In the genomic region with DNA sequence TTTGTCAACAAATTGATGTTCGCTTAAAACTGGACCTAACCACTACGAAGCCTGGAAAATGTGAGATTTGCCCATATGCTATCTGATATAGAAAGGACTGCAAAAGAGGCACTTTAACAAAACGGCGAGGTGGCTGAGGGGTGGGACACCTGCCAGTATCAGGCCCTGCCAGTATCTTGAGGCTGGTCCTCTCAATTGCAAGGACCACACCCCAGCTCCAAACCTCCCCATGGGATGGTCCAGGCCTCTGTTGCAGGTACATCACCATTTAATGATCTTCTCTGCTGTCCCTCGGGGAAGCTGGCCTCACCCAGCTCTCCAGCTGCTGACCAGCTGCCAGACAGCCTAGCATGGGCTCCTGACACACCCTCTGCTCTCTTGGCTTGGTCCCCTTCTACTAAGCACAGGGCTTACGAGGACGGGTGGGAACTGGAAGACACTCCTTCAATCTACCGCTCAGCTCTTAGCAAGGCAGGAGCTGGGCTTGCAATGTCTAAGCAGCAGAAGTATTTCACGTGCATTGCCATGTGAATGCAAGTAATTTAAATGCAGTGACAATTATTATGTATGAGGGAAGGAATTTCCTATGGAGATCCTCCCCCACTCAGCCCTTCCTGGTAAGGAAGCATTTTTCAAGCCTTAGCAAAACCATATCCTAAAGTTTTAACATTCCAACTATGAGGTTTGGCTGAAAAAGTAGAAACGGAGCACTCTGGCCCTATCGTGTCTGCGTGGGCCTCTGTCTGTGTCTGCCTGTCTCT, we compare ENCODE assay signal across 10 cellular contexts.
DNase-seq lines count a peak whose midpoint lies in the region; ATAC-seq, FAIRE-seq and TF ChIP-seq lines count a peak whose summit lies in the region.
"Had no signal": no experiment of that assay in that cellular context is flagged by ENCODE, and none has a peak within 500 bp of the region (broad histone marks: within the 10 kb centered on the region; RNA-seq: fewer than 3 reads in every experiment).

No MANE protein-coding gene starts in this region.

- no peak overlapping the region for H2AFZ ChIP-seq in endothelial cell of umbilical vein (ENCODE audit: low read depth, low read length)
- H2AFZ ChIP-seq in mesenchymal stem cell (ENCODE audit: low read depth, low read length) = no peak overlapping the region
- no peak overlapping the region for H2AFZ ChIP-seq in PC-9

- no peak for ATAC-seq in GM19328 (IDR thresholded peaks at IDR 0.05; ENCODE audit: unreplicated experiment)
- ATAC-seq: naive thymus-derived CD8-positive, alpha-beta T cell had no signal

- peak overlapping the region; percentile 52 to 58 for H3K18ac ChIP-seq in mesenchymal stem cell (ENCODE audit: low read depth in 1 of 2, low read length in 2 of 2)

- H3K9me1 ChIP-seq in endothelial cell of umbilical vein (replicated peaks; ENCODE audit: control insufficient read depth, extremely low read depth, insufficient read depth, low read length) = no peaks in the 10 kb centered on the region

- BruUV-seq in MCF 10A (replicated peaks; lab: Mats Ljungman, UMichigan) (no TSS peak), endothelial cell of umbilical vein (replicated peaks; lab: Mats Ljungman, UMichigan) (TSS peak; percentile 17), PC-9 (replicated peaks; lab: Mats Ljungman, UMichigan) (no TSS peak)

- H3K27ac ChIP-seq in breast epithelium = peak overlapping the region; percentile 7 to 34
- peak overlapping the region; percentile 46 for H3K27ac ChIP-seq in endothelial cell of umbilical vein (ENCODE audit: insufficient read depth, low read depth, low read length)
- peak overlapping the region; percentile 98 for H3K27ac ChIP-seq in mesenchymal stem cell (ENCODE audit: low read length, poor library complexity, severe bottlenecking)
- no peak overlapping the region for H3K27ac ChIP-seq in PC-9

- no peak overlapping the region for H2BK15ac ChIP-seq in mesenchymal stem cell (ENCODE audit: low read depth, poor library complexity, severe bottlenecking)

- TF ChIP-seq POLR2A in breast epithelium (IDR thresholded peaks at IDR 0.05) (no peak), endothelial cell of umbilical vein (IDR thresholded peaks at IDR 0.05; ENCODE audit: low read depth, low read length) (no peak)

- H4K91ac ChIP-seq in mesenchymal stem cell (ENCODE audit: low read length) = peak overlapping the region; percentile 19

- no peak overlapping the region for H2BK120ac ChIP-seq in mesenchymal stem cell (ENCODE audit: low read depth, low read length)

- peaks cover 5% of the 10 kb centered on the region for H4K20me1 ChIP-seq in endothelial cell of umbilical vein (replicated peaks; ENCODE audit: control insufficient read depth, extremely low read depth, insufficient read depth, low read length)
- H4K20me1 ChIP-seq in PC-9 (ENCODE audit: insufficient read depth) = no peaks in the 10 kb centered on the region; the same call in 1 of the 2 replicates

- H3K9ac ChIP-seq in endothelial cell of umbilical vein (replicated peaks; ENCODE audit: extremely low read depth, insufficient read depth, low read length) (peak overlapping the region; percentile 37), mesenchymal stem cell (ENCODE audit: low read length) (peak overlapping the region; percentile 84)

- H3K14ac ChIP-seq in mesenchymal stem cell (ENCODE audit: low read length in 2 of 2) = no peak overlapping the region

- peak overlapping the region in 1 of 2 experiments; percentile 10 for H3K23ac ChIP-seq in mesenchymal stem cell (ENCODE audit: low read length in 2 of 2)

- H3K36me3 ChIP-seq in breast epithelium = no peaks in the 10 kb centered on the region
- peaks cover 5 to 9% of the 10 kb centered on the region in 2 experiments for H3K36me3 ChIP-seq in endothelial cell of umbilical vein (ENCODE audit: control insufficient read depth in 2 of 2, extremely low read depth in 1 of 2, insufficient read depth in 2 of 2, low read length in 2 of 2)
- H3K36me3 ChIP-seq in mesenchymal stem cell (ENCODE audit: control insufficient read depth in 1 of 2, insufficient read depth in 2 of 2, low read depth in 1 of 2, low read length in 2 of 2) = peaks cover 8 to 20% of the 10 kb centered on the region in 2 experiments
- H3K36me3 ChIP-seq in PC-9 (ENCODE audit: low read depth) = no peaks in the 10 kb centered on the region

- no peaks in the 10 kb centered on the region for H3K9me2 ChIP-seq in PC-9 (ENCODE audit: insufficient read depth)

- POLR2A ChIA-PET in MCF 10A (lab: Yijun Ruan, JAX) (interaction anchor here (0.7 to 1.0 kb wide), 2 partner anchors 61 to 178 kb away, joined by 3 read pairs; no protein-coding TSS in a partner anchor), endothelial cell of umbilical vein (lab: Charles Lee) (no interaction called here), PC-9 (lab: Charles Lee; ENCODE audit: unreplicated experiment) (interaction anchor here (0.7 kb wide), 1 partner anchor 46 kb away, joined by 4 read pairs; no protein-coding TSS in a partner anchor)

- H3F3A ChIP-seq in PC-9 (ENCODE audit: insufficient read depth, low read depth) = no peaks in the 10 kb centered on the region

- FAIRE-seq in endothelial cell of umbilical vein (lab: Jason Lieb, UNC) = peak; percentile 4
- FAIRE-seq: A204.1 had no signal

- CTCF ChIA-PET in MCF 10A (lab: Yijun Ruan, JAX) = interaction anchor here (0.6 to 1.1 kb wide), 4 partner anchors 9 to 65 kb away, joined by 3 to 6 read pairs (median 4); no protein-coding TSS in a partner anchor
- CTCF ChIA-PET in endothelial cell of umbilical vein (lab: Charles Lee) = interaction anchor here (1.0 to 1.2 kb wide), 3 partner anchors 19 to 60 kb away, joined by 3 to 4 read pairs (median 3); no protein-coding TSS in a partner anchor
- CTCF ChIA-PET in PC-9 (lab: Charles Lee) = no interaction called here

- peaks cover 95% of the 10 kb centered on the region for H3K79me2 ChIP-seq in endothelial cell of umbilical vein (ENCODE audit: control insufficient read depth, insufficient read depth, low read length)
- no peaks in the 10 kb centered on the region for H3K79me2 ChIP-seq in PC-9 (ENCODE audit: low read depth)

- H3K4me3 ChIP-seq in breast epithelium = no peak overlapping the region
- H3K4me3 ChIP-seq in endothelial cell of umbilical vein (replicated peaks in 1 of 3; ENCODE audit: insufficient read depth in 1 of 3, low read depth in 1 of 3, low read length in 3 of 3) = no peak overlapping the region
- no peak overlapping the region for H3K4me3 ChIP-seq in mesenchymal stem cell (ENCODE audit: insufficient read depth in 1 of 2, low read depth in 1 of 2, low read length in 2 of 2)
- no peak overlapping the region for H3K4me3 ChIP-seq in PC-9

- no peak overlapping the region for H3K27ac Mint-ChIP-seq in MCF 10A (ENCODE audit: low read depth, unreplicated experiment)
- no peak overlapping the region for H3K27ac Mint-ChIP-seq in activated CD4-positive, alpha-beta T cell treated with anti-CD3 and anti-CD28 coated beads, Interleukin-2, amount 10 ng/mL, durations not matched to agents 24 days and 14 days
- H3K27ac Mint-ChIP-seq: naive thymus-derived CD8-positive, alpha-beta T cell had no signal

- H3K9me3 ChIP-seq in breast epithelium = peaks cover 6 to 7% of the 10 kb centered on the region in 2 donors
- H3K9me3 ChIP-seq in endothelial cell of umbilical vein (replicated peaks; ENCODE audit: control insufficient read depth, insufficient read depth, low read length) = no peaks in the 10 kb centered on the region
- H3K9me3 ChIP-seq in mesenchymal stem cell (ENCODE audit: control insufficient read depth, low read length) = no peaks in the 10 kb centered on the region
- H3K9me3 ChIP-seq in PC-9 (ENCODE audit: insufficient read depth, low read depth) = no peaks in the 10 kb centered on the region

- dilution Hi-C loops in endothelial cell of umbilical vein (cut with MboI; ENCODE audit: extremely low pct_ligation_motif_present, low sequenced_read_pairs) = no loop called here

- DNase-seq in breast epithelium (ENCODE audit: low spot score in 2 of 2) (no peak), MCF 10A (ENCODE audit: unreplicated experiment) (no peak), endothelial cell of umbilical vein (ENCODE audit: low read depth, low spot score) (peak; percentile 65), mesenchymal stem cell (peak; percentile 91), PC-9 (no peak), inferior parietal cortex (ENCODE audit: extremely low spot score) (no peak)
- DNase-seq in activated CD4-positive, alpha-beta T cell treated with anti-CD3 and anti-CD28 coated beads, Interleukin-2, amount 10 ng/mL, durations not matched to agents 24 days and 14 days = no peak
- DNase-seq: naive thymus-derived CD8-positive, alpha-beta T cell had no signal

- peak overlapping the region; percentile 99 for H2BK5ac ChIP-seq in mesenchymal stem cell (ENCODE audit: low read depth, low read length, poor library complexity, severe bottlenecking)

- 38% methylated on average over 12 of the region's 12 CpGs for WGBS in mesenchymal stem cell

- no peaks in the 10 kb centered on the region for H3K9me3 Mint-ChIP-seq in MCF 10A (ENCODE audit: unreplicated experiment)
- no peaks in the 10 kb centered on the region for H3K9me3 Mint-ChIP-seq in activated CD4-positive, alpha-beta T cell treated with anti-CD3 and anti-CD28 coated beads, Interleukin-2, amount 10 ng/mL, durations not matched to agents 24 days and 14 days

- peak overlapping the region; percentile 88 for H2AK5ac ChIP-seq in mesenchymal stem cell (ENCODE audit: low read length, severe bottlenecking)

- H3K4me3 Mint-ChIP-seq in MCF 10A (ENCODE audit: unreplicated experiment) = no peak overlapping the region
- H3K4me3 Mint-ChIP-seq in activated CD4-positive, alpha-beta T cell treated with anti-CD3 and anti-CD28 coated beads, Interleukin-2, amount 10 ng/mL, durations not matched to agents 24 days and 14 days = no peak overlapping the region
- H3K4me3 Mint-ChIP-seq: naive thymus-derived CD8-positive, alpha-beta T cell had no signal

- intact Hi-C loops in breast epithelium (cut with DNase I; ENCODE audit: low total_unique reads) (no loop called here), MCF 10A (cut with micrococcal nuclease) (no loop called here), endothelial cell of umbilical vein (cut with micrococcal nuclease) (loop anchor here (1.0 to 5.0 kb wide), 3 partner anchors 20 to 80 kb away; a partner anchor contains a TSS), PC-9 (cut with micrococcal nuclease; ENCODE audit: unreplicated experiment) (no loop called here)
- intact Hi-C loops in activated CD4-positive, alpha-beta T cell treated with anti-CD3 and anti-CD28 coated beads, Interleukin-2, amount 10 ng/mL, durations not matched to agents 24 days and 14 days (cut with micrococcal nuclease) = no loop called here

- H4K8ac ChIP-seq in mesenchymal stem cell (ENCODE audit: low read length) = peak overlapping the region; percentile 45

- H3K36me3 Mint-ChIP-seq in MCF 10A (ENCODE audit: insufficient read depth, unreplicated experiment) = peaks cover 24% of the 10 kb centered on the region
- H3K36me3 Mint-ChIP-seq in activated CD4-positive, alpha-beta T cell treated with anti-CD3 and anti-CD28 coated beads, Interleukin-2, amount 10 ng/mL, durations not matched to agents 24 days and 14 days (ENCODE audit: low read depth) = no peaks in the 10 kb centered on the region
- H3K36me3 Mint-ChIP-seq: naive thymus-derived CD8-positive, alpha-beta T cell had no signal

- TF ChIP-seq CTCF in breast epithelium (IDR thresholded peaks at IDR 0.05) (no peak), MCF 10A (IDR thresholded peaks at IDR 0.05; ENCODE audit: unreplicated experiment) (no peak), endothelial cell of umbilical vein (IDR thresholded peaks at IDR 0.05; ENCODE audit: extremely low read depth in 1 of 2, insufficient read depth in 1 of 2, low read depth in 1 of 2, low read length in 2 of 2) (no peak), PC-9 (conservative IDR thresholded peaks at IDR 0.05) (no peak)

- H3K4ac ChIP-seq in mesenchymal stem cell (ENCODE audit: low read depth in 1 of 2, low read length in 2 of 2) = peak overlapping the region in 1 of 2 experiments; percentile 57

- H3K4me1 Mint-ChIP-seq in MCF 10A (ENCODE audit: insufficient read depth, unreplicated experiment) = peaks cover 22% of the 10 kb centered on the region
- peaks cover 4% of the 10 kb centered on the region for H3K4me1 Mint-ChIP-seq in activated CD4-positive, alpha-beta T cell treated with anti-CD3 and anti-CD28 coated beads, Interleukin-2, amount 10 ng/mL, durations not matched to agents 24 days and 14 days

- no peak overlapping the region for H3K4me2 ChIP-seq in endothelial cell of umbilical vein (ENCODE audit: insufficient read depth, low read length)
- H3K4me2 ChIP-seq in mesenchymal stem cell (ENCODE audit: low read length, poor library complexity, severe bottlenecking) = no peak overlapping the region
- no peak overlapping the region for H3K4me2 ChIP-seq in PC-9

- peak overlapping the region; percentile 70 to 85 for H2BK12ac ChIP-seq in mesenchymal stem cell (ENCODE audit: low read length in 2 of 2)

- H3K27me3 Mint-ChIP-seq in MCF 10A (ENCODE audit: insufficient read depth, unreplicated experiment) = no peaks in the 10 kb centered on the region
- peaks cover 7% of the 10 kb centered on the region for H3K27me3 Mint-ChIP-seq in activated CD4-positive, alpha-beta T cell treated with anti-CD3 and anti-CD28 coated beads, Interleukin-2, amount 10 ng/mL, durations not matched to agents 24 days and 14 days

- peaks cover 28% of the 10 kb centered on the region for H3K79me1 ChIP-seq in mesenchymal stem cell (replicated peaks; ENCODE audit: low read length, poor library complexity, severe bottlenecking)

- H3K4me1 ChIP-seq in breast epithelium (no peaks in the 10 kb centered on the region), endothelial cell of umbilical vein (ENCODE audit: control insufficient read depth, extremely low read depth, insufficient read depth, low read length) (peaks cover 16% of the 10 kb centered on the region), mesenchymal stem cell (ENCODE audit: control insufficient read depth, insufficient read depth, low read depth, low read length) (peaks cover 27% of the 10 kb centered on the region), PC-9 (replicated peaks; ENCODE audit: insufficient read depth) (no peaks in the 10 kb centered on the region)

- H3K27me3 ChIP-seq in breast epithelium = no peaks in the 10 kb centered on the region
- no peaks in the 10 kb centered on the region for H3K27me3 ChIP-seq in endothelial cell of umbilical vein (ENCODE audit: control insufficient read depth in 2 of 2, insufficient read depth in 2 of 2, low read length in 2 of 2)
- no peaks in the 10 kb centered on the region for H3K27me3 ChIP-seq in mesenchymal stem cell (ENCODE audit: control insufficient read depth in 1 of 2, insufficient read depth in 1 of 2, low read length in 2 of 2)
- H3K27me3 ChIP-seq in PC-9 (ENCODE audit: insufficient read depth, low read depth) = no peaks in the 10 kb centered on the region

Comparison
In these comparisons a context has a peak if more than half of its experiments do, and no peak if none do; other contexts are left out.
1. DNase-seq: peak in endothelial cell of umbilical vein (single experiment) and mesenchymal stem cell (single experiment); none in breast epithelium (0 of 2), MCF 10A (single experiment), PC-9 (0 of 2), inferior parietal cortex (single experiment) and activated CD4-positive, alpha-beta T cell treated with anti-CD3 and anti-CD28 coated beads, Interleukin-2, amount 10 ng/mL, durations not matched to agents 24 days and 14 days (single experiment).